Comparison of ENCODE assay signal across 11 cellular contexts in genomic region chr15:82572311-82572710, GRCh38. TPM values are rescaled to one million over a fixed set of nuclear protein-coding genes. Genes with fewer than 3 reads are reported as not detected.
DNase-seq lines count a peak whose midpoint lies in the region; ATAC-seq and TF ChIP-seq lines count a peak whose summit lies in the region.
"Had no signal": no experiment of that assay in that cellular context is flagged by ENCODE, and none has a peak within 500 bp of the region (broad histone marks: within the 10 kb centered on the region; RNA-seq: fewer than 3 reads in every experiment).

No MANE protein-coding gene starts in this region.

- H3K27me3 ChIP-seq in adipocyte (replicated peaks; ENCODE audit: control insufficient read depth, insufficient read depth, low read length) (no peaks in the 10 kb centered on the region), left lung (peaks cover 0 to 32% of the 10 kb centered on the region in 2 donors)
- H3K27me3 ChIP-seq: colonic mucosa had no signal

- H3K36me3 ChIP-seq in adipocyte (ENCODE audit: control insufficient read depth, insufficient read depth, low read length, severe bottlenecking) = no peaks in the 10 kb centered on the region
- H3K36me3 ChIP-seq in left lung = no peaks in the 10 kb centered on the region
- H3K36me3 ChIP-seq: colonic mucosa, neutrophil had no signal

- no peak overlapping the region for H3K27ac ChIP-seq in left lung
- H3K27ac ChIP-seq: neutrophil had no signal

- H3K4me1 ChIP-seq in adipocyte (ENCODE audit: control insufficient read depth, insufficient read depth, low read length) (peaks cover 16% of the 10 kb centered on the region), left lung (no peaks in the 10 kb centered on the region)
- H3K4me1 ChIP-seq: colonic mucosa had no signal

- intact Hi-C loops in left lung (cut with DNase I) = no loop called here

- H3K4me3 ChIP-seq in adipocyte (ENCODE audit: low read length) = peak overlapping the region; percentile 86
- no peak overlapping the region for H3K4me3 ChIP-seq in left lung

- H3K9me3 ChIP-seq in adipocyte (ENCODE audit: control insufficient read depth, low read length) (no peaks in the 10 kb centered on the region), left lung (no peaks in the 10 kb centered on the region)
- H3K9me3 ChIP-seq: colonic mucosa, neutrophil had no signal

- TF ChIP-seq CTCF in left lung (IDR thresholded peaks at IDR 0.05) = no peak
- TF ChIP-seq CTCF in GM20000 (IDR thresholded peaks at IDR 0.05; ENCODE audit: extremely low read depth, missing control alignments) = no peak

- peak; percentile 21 for ATAC-seq in left lung

- peak overlapping the region; percentile 83 for H3K9ac ChIP-seq in adipocyte (ENCODE audit: low read length)

- DNase-seq in DMS53 (lab: John Stamatoyannopoulos, UW) (peak; percentile 30), DMS53 treated with DMSO at 0.1 percent for 48 hours (lab: John Stamatoyannopoulos, UW; ENCODE audit: unreplicated experiment) (no peak), adipocyte (ENCODE audit: low read depth) (no peak), left lung (no peak), superior temporal gyrus (ENCODE audit: extremely low spot score) (peak; percentile 50), GM20000 (ENCODE audit: low spot score) (no peak), NCI-H526 (lab: John Stamatoyannopoulos, UW) (no peak), NCI-H2029 (lab: John Stamatoyannopoulos, UW) (no peak)
- DNase-seq: 8988T had no signal

RNA-seq across cellular contexts. Expression of gene RPS17, which starts 32.1 kb away (rescaled TPM):
- 1,000 to 10,000 TPM; 1,218 to 1,390 TPM for total RNA-seq in left lung

Comparison
In these comparisons a context has a peak if more than half of its experiments do, and no peak if none do; other contexts are left out.
1. DNase-seq: peak in DMS53 (single experiment) and superior temporal gyrus (single experiment); none in DMS53 treated with DMSO at 0.1 percent for 48 hours (single experiment), adipocyte (single experiment), left lung (0 of 2), GM20000 (single experiment), NCI-H526 (0 of 2) and NCI-H2029 (single experiment).